16 cellular contexts compared by ENCODE assay signal in genomic region chr12:32196250-32197198, GRCh38.
"Had no signal": no experiment of that assay in that cellular context is flagged by ENCODE, and none has a peak within 500 bp of the region (broad histone marks: within the 10 kb centered on the region; RNA-seq: fewer than 3 reads in every experiment).

No MANE protein-coding gene starts in this region.

- FAIRE-seq: pancreas, urothelium cell line had no signal

- DNase-seq: activated CD4-positive, alpha-beta T cell treated with anti-CD3 and anti-CD28 coated beads, Interleukin-2, amount 10 ng/mL, durations not matched to agents 7 days and 5 days; aorta; cerebellar nuclear complex; effector CD8-positive, alpha-beta T cell; foreskin melanocyte; kidney glomerular epithelial cell; left ventricle myocardium superior; mucosa of descending colon; naive thymus-derived CD4-positive, alpha-beta T cell; pancreas; sigmoid colon; tibial artery had no signal

- H3K9me3 ChIP-seq: pancreas, tibial artery had no signal

- H3K4me3 Mint-ChIP-seq: activated CD4-positive, alpha-beta T cell treated with anti-CD3 and anti-CD28 coated beads, Interleukin-2, amount 10 ng/mL, durations not matched to agents 7 days and 5 days; memory B cell; naive thymus-derived CD4-positive, alpha-beta T cell; stimulated activated memory B cell treated with anti-CD40 and anti-IgM and Interleukin-4, amounts not matched to agents 10 μg/mL and 1 μg/mL and 100 μg/mL, for 72 hours had no signal

- H3K27me3 ChIP-seq: breast epithelium, pancreas, sigmoid colon, tibial artery had no signal

- H3K4me1 ChIP-seq: breast epithelium, pancreas, sigmoid colon, tibial artery had no signal

- H3K27me3 Mint-ChIP-seq: activated CD4-positive, alpha-beta T cell treated with anti-CD3 and anti-CD28 coated beads, Interleukin-2, amount 10 ng/mL, durations not matched to agents 7 days and 5 days; memory B cell; naive thymus-derived CD4-positive, alpha-beta T cell; stimulated activated memory B cell treated with anti-CD40 and anti-IgM and Interleukin-4, amounts not matched to agents 10 μg/mL and 1 μg/mL and 100 μg/mL, for 72 hours had no signal

- H3K27ac ChIP-seq: breast epithelium, pancreas, sigmoid colon, tibial artery had no signal

- H3K27ac Mint-ChIP-seq: activated CD4-positive, alpha-beta T cell treated with anti-CD3 and anti-CD28 coated beads, Interleukin-2, amount 10 ng/mL, durations not matched to agents 7 days and 5 days; memory B cell; naive thymus-derived CD4-positive, alpha-beta T cell; stimulated activated memory B cell treated with anti-CD40 and anti-IgM and Interleukin-4, amounts not matched to agents 10 μg/mL and 1 μg/mL and 100 μg/mL, for 72 hours had no signal

- ATAC-seq: left ventricle myocardium superior; mucosa of descending colon; naive thymus-derived CD4-positive, alpha-beta T cell; pancreas; stimulated activated memory B cell treated with anti-CD40 and anti-IgM and Interleukin-4, amounts not matched to agents 10 μg/mL and 1 μg/mL and 100 μg/mL, for 72 hours had no signal

- H3K36me3 ChIP-seq: breast epithelium, pancreas, sigmoid colon, tibial artery had no signal

- H3K4me3 ChIP-seq: breast epithelium, mucosa of descending colon, pancreas, sigmoid colon, tibial artery had no signal
